1 cellular context compared by ENCODE assay signal in genomic region chr19:30434797-30435594, GRCh38.
TF ChIP-seq lines count a peak whose summit lies in the region.

No MANE protein-coding gene starts in this region.

TF ChIP-seq in HEK293, 187 proteins besides CTCF, POLR2A, EP300 and RAD21 (continued from another document and continues in another):
- TF ChIP-seq INSM2 (tag by site-specific recombination; IDR thresholded peaks at IDR 0.05) (peak; percentile 15; the same call in 1 of the 2 replicates), ZSCAN23 (tag by site-specific recombination; IDR thresholded peaks at IDR 0.05) (no peak; the same call in 1 of the 2 replicates), ZNF121 (tag by site-specific recombination; IDR thresholded peaks at IDR 0.05) (no peak), ZNF138 (tag by site-specific recombination; IDR thresholded peaks at IDR 0.05; ENCODE audit: borderline replicate concordance) (no peak), ZNF488 (tag by site-specific recombination; IDR thresholded peaks at IDR 0.05) (peak; percentile 59; the same call in 1 of the 2 replicates), YY2 (tag by site-specific recombination; IDR thresholded peaks at IDR 0.05) (peak; percentile 65; the same call in 1 of the 2 replicates), ZBTB26 (tag by site-specific recombination; optimal IDR thresholded peaks at IDR 0.05) (peak; percentile 20), ZNF140 (tag by site-specific recombination; IDR thresholded peaks at IDR 0.05) (no peak; the same call in 1 of the 2 replicates), ZNF423 (tag by site-specific recombination; IDR thresholded peaks at IDR 0.05) (no peak), HOXC10 (CRISPR knock-in tag; IDR thresholded peaks at IDR 0.05) (no peak), ZNF624 (tag by site-specific recombination; IDR thresholded peaks at IDR 0.05) (no peak), IKZF3 (tag by site-specific recombination; IDR thresholded peaks at IDR 0.05) (no peak), ZNF580 (tag by site-specific recombination; IDR thresholded peaks at IDR 0.05) (peak; percentile 54), ZNF133 (tag by site-specific recombination; IDR thresholded peaks at IDR 0.05) (peak; percentile 63), TCF7L2 (IDR thresholded peaks at IDR 0.05; ENCODE audit: borderline replicate concordance, low read depth, low read length) (no peak), KLF10 (tag by site-specific recombination; IDR thresholded peaks at IDR 0.05) (no peak), ZBTB1 (tag by site-specific recombination; IDR thresholded peaks at IDR 0.05) (no peak), ZNF248 (tag by site-specific recombination; IDR thresholded peaks at IDR 0.05) (peak; percentile 36), PRDM4 (tag by site-specific recombination; IDR thresholded peaks at IDR 0.05) (no peak), ZNF18 (tag by site-specific recombination; IDR thresholded peaks at IDR 0.05) (no peak), ZNF223 (tag by site-specific recombination; IDR thresholded peaks at IDR 0.05) (no peak), BCL11B (tag by site-specific recombination; IDR thresholded peaks at IDR 0.05; ENCODE audit: low read depth) (no peak), ZNF544 (tag by site-specific recombination; IDR thresholded peaks at IDR 0.05) (no peak), KLF17 (tag by site-specific recombination; IDR thresholded peaks at IDR 0.05) (no peak), PRDM2 (tag by site-specific recombination; IDR thresholded peaks at IDR 0.05; ENCODE audit: borderline replicate concordance) (peak; percentile 84), ZNF555 (tag by site-specific recombination; conservative IDR thresholded peaks at IDR 0.05) (no peak), ZNF513 (tag by site-specific recombination; IDR thresholded peaks at IDR 0.05) (peak; percentile 100), ZNF571 (tag by site-specific recombination; IDR thresholded peaks at IDR 0.05) (peak; percentile 88), KLF9 (tag by site-specific recombination; IDR thresholded peaks at IDR 0.05; ENCODE audit: low read depth) (peak; percentile 31; the same call in 1 of the 2 replicates), SETDB1 (IDR thresholded peaks at IDR 0.05; ENCODE audit: insufficient read length, low read length) (no peak), ZNF561 (tag by site-specific recombination; IDR thresholded peaks at IDR 0.05; ENCODE audit: borderline replicate concordance) (no peak), ZNF529 (tag by site-specific recombination; IDR thresholded peaks at IDR 0.05; ENCODE audit: insufficient replicate concordance) (no peak), MZF1 (tag by site-specific recombination; IDR thresholded peaks at IDR 0.05; ENCODE audit: borderline replicate concordance) (no peak), SCRT2 (tag by site-specific recombination; IDR thresholded peaks at IDR 0.05) (no peak), ZFHX2 (tag by site-specific recombination; conservative IDR thresholded peaks at IDR 0.05) (no peak), ZBTB6 (tag by site-specific recombination; IDR thresholded peaks at IDR 0.05) (no peak), ZNF266 (tag by site-specific recombination; IDR thresholded peaks at IDR 0.05; ENCODE audit: low read depth) (peak; percentile 70), ZNF777 (tag by site-specific recombination; IDR thresholded peaks at IDR 0.05; ENCODE audit: borderline replicate concordance) (no peak), ZFP3 (tag by site-specific recombination; IDR thresholded peaks at IDR 0.05; ENCODE audit: low read depth) (no peak), ZNF830 (tag by site-specific recombination; IDR thresholded peaks at IDR 0.05; ENCODE audit: low read depth) (no peak), ZNF530 (tag by site-specific recombination; IDR thresholded peaks at IDR 0.05; ENCODE audit: low read depth) (no peak), ZNF398 (tag by site-specific recombination; IDR thresholded peaks at IDR 0.05) (peak; percentile 27; the same call in 1 of the 2 replicates)
